Comparison of ENCODE assay signal across 1 cellular context in genomic region chr1:224127925-224128819, GRCh38.
TF ChIP-seq lines count a peak whose summit lies in the region.

No MANE protein-coding gene starts in this region.

TF ChIP-seq in SK-N-SH treated with all-trans-retinoic acid at 6 μM for 48 hours, 23 proteins besides CTCF, POLR2A, EP300 and RAD21 (continued from another document):
- TF ChIP-seq TSHZ2 (CRISPR knock-in tag; IDR thresholded peaks at IDR 0.05) (no peak), ZNF8 (CRISPR knock-in tag; IDR thresholded peaks at IDR 0.05) (no peak)
- TF ChIP-seq, protein P1, sequence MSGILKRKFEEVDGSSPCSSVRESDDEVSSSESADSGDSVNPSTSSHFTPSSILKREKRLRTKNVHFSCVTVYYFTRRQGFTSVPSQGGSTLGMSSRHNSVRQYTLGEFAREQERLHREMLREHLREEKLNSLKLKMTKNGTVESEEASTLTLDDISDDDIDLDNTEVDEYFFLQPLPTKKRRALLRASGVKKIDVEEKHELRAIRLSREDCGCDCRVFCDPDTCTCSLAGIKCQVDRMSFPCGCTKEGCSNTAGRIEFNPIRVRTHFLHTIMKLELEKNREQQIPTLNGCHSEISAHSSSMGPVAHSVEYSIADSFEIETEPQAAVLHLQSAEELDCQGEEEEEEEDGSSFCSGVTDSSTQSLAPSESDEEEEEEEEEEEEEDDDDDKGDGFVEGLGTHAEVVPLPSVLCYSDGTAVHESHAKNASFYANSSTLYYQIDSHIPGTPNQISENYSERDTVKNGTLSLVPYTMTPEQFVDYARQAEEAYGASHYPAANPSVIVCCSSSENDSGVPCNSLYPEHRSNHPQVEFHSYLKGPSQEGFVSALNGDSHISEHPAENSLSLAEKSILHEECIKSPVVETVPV (CRISPR knock-in tag; IDR thresholded peaks at IDR 0.05) = no peak
